30 cellular contexts compared by ENCODE assay signal in the genomic region with DNA sequence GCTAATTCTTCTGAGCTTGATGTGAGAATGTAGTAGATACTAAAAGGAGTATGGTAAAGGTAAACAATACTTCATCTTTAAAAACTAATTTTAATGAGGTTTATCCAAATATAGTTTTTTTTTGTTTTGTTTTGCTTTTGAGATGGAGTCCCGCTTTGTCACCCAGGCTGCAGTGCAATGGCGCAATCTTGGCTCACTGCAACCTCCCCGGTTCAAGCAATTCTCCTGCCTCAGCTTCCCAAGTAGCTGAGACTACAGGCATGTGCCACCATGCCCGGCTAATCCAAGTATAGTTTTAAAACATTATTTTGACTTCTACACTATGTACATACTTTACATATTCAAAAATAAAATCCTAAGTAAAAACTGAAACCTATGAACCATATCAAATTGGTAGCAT.
"Had no signal": no experiment of that assay in that cellular context is flagged by ENCODE, and none has a peak within 500 bp of the region (broad histone marks: within the 10 kb centered on the region; RNA-seq: fewer than 3 reads in every experiment).

No MANE protein-coding gene starts in this region.

- H3K4me2 ChIP-seq: SK-N-SH had no signal

- H3K9me3 Mint-ChIP-seq: activated naive CD4-positive, alpha-beta T cell treated with anti-CD3 and anti-CD28 coated beads, Interleukin-2, amount 50 U/mL, for 24 hours had no signal

- H3K9me3 ChIP-seq: Peyer's patch, SJCRH30 had no signal

- H3K27me3 ChIP-seq: Peyer's patch, SJCRH30 had no signal

- H3K27me3 Mint-ChIP-seq: activated naive CD4-positive, alpha-beta T cell treated with anti-CD3 and anti-CD28 coated beads, Interleukin-2, amount 50 U/mL, for 24 hours; activated T-cell treated with anti-CD3 and anti-CD28 coated beads, Interleukin-2, amount 50 U/mL, for 24 hours had no signal

- H3K4me1 ChIP-seq: SJCRH30 had no signal

- DNase-seq: activated CD4-positive, alpha-beta T cell treated with anti-CD3 and anti-CD28 coated beads for 48 hours; activated CD4-positive, alpha-beta T cell treated with anti-CD3 and anti-CD28 coated beads, Interleukin-2, amount 50 U/mL, for 4 hours; activated CD4-positive, CD25-positive, alpha-beta regulatory T cell treated with anti-CD3 and anti-CD28 coated beads, Interleukin-2, amount 50 U/mL, for 72 hours; activated CD8-positive, alpha-beta T cell treated with anti-CD3 and anti-CD28 coated beads, Interleukin-2, amount 10 ng/mL, durations not matched to agents 7 days and 5 days; activated effector memory CD4-positive, alpha-beta T cell treated with Interleukin-2 at 50 U/mL for 16 hours; activated naive CD4-positive, alpha-beta T cell; activated T-cell treated with anti-CD3 and anti-CD28 coated beads, Interleukin-2, amount 50 U/mL, for 24 hours; aorta; central memory CD4-positive, alpha-beta T cell; Kasumi-1; NCI-H1092 treated with DMSO at 0.1 percent for 48 hours; NCI-H1436; NCI-H1694 treated with DMSO at 0.1 percent for 48 hours; NCI-H2029 treated with DMSO at 0.1 percent for 48 hours; NCI-H345; NCI-H510A treated with DMSO at 0.1 percent for 48 hours; NCI-H69; NK-92 treated with Interleukin-12 subunit alpha and Interleukin-12 subunit beta, amount 100 ng/mL, for 24 hours; Peyer's patch; Right ventricle myocardium superior; SJCRH30; SK-N-SH; SW 1271; T-helper 9 cell had no signal

- ATAC-seq: activated CD8-positive, alpha-beta T cell treated with anti-CD3 and anti-CD28 coated beads, Interleukin-2, amount 10 ng/mL, durations not matched to agents 7 days and 5 days; WTC11 had no signal

- H3K4me3 Mint-ChIP-seq: activated CD8-positive, alpha-beta T cell treated with anti-CD3 and anti-CD28 coated beads, Interleukin-2, amount 10 ng/mL, durations not matched to agents 7 days and 5 days; activated naive CD4-positive, alpha-beta T cell treated with anti-CD3 and anti-CD28 coated beads, Interleukin-2, amount 50 U/mL, for 24 hours; activated T-cell treated with anti-CD3 and anti-CD28 coated beads, Interleukin-2, amount 50 U/mL, for 24 hours; activated T-helper 1 cell treated with anti-CD3 and anti-CD28 coated beads, Interleukin-12 subunit alpha, Interleukin-12 subunit beta, Interleukin-2, Interleukin-4 antibody, amounts not matched to agents 30 ng/mL and 10 ng/mL and 1 ng/mL, durations not matched to agents 14 hours and 24 hours and 36 hours; T-helper 1 cell treated with Interleukin-12 subunit alpha and Interleukin-12 subunit beta and Interleukin-4 antibody, amounts not matched to agents 30 μg/mL and 1 μg/mL, for 36 hours had no signal

- H3K27ac Mint-ChIP-seq: activated CD8-positive, alpha-beta T cell treated with anti-CD3 and anti-CD28 coated beads, Interleukin-2, amount 10 ng/mL, durations not matched to agents 7 days and 5 days; activated naive CD4-positive, alpha-beta T cell treated with anti-CD3 and anti-CD28 coated beads, Interleukin-2, amount 50 U/mL, for 24 hours; activated T-cell treated with anti-CD3 and anti-CD28 coated beads, Interleukin-2, amount 50 U/mL, for 24 hours; activated T-helper 1 cell treated with anti-CD3 and anti-CD28 coated beads, Interleukin-12 subunit alpha, Interleukin-12 subunit beta, Interleukin-2, Interleukin-4 antibody, amounts not matched to agents 30 ng/mL and 10 ng/mL and 1 ng/mL, durations not matched to agents 14 hours and 24 hours and 36 hours; T-helper 1 cell treated with Interleukin-12 subunit alpha and Interleukin-12 subunit beta and Interleukin-4 antibody, amounts not matched to agents 30 μg/mL and 1 μg/mL, for 36 hours had no signal

- H3K27ac ChIP-seq: Peyer's patch, RWPE1, SJCRH30 had no signal

- H3K9me2 ChIP-seq: SK-N-SH had no signal

- H3K4me3 ChIP-seq: Peyer's patch, SJCRH30 had no signal

- H3K9ac ChIP-seq: SK-N-SH had no signal

- H3K36me3 ChIP-seq: Peyer's patch, SJCRH30 had no signal

- FAIRE-seq: bronchial epithelial cell had no signal
